In the genomic region with DNA sequence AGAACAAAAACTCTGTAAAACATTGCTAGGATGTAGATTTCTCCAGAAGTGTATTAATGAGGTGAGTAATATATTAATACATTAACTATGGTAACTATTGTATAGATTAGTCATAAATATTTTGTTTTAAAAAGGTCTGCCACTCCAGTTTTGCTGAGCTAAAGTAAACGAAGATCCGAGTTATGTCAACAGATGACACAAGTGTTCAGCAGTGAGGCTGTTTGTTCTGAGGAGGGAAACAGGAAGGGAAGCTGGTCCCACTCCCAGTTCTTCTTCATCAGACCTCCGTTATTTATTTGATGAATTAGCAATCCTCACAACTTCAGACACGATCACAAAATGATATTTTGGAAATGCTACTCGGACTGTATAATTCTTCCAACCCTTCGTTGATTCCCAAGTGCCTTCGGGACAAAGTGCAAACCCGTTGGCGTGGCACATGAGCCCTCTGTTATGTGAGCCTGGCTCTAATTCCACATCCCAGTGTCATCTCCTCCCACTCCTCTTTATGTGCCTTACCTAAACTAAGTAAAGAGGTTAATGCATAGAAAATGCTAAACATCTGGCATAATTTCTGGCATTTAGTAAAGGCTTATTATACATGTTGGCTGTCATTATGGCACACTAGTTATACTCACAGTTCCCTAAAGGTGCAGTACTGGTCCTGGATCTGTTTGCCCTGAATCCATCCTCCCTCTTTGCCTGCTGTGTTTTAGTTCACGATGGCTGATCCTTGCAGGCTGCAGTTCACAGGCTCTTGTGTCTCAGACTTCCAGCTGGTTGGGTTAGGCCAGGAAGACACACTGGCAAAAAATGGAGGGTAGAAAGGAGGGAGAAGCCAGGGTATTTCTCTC, we compare ENCODE assay signal across 17 cellular contexts.
DNase-seq lines count a peak whose midpoint lies in the region; ATAC-seq and TF ChIP-seq lines count a peak whose summit lies in the region.
"Had no signal": no experiment of that assay in that cellular context is flagged by ENCODE, and none has a peak within 500 bp of the region (broad histone marks: within the 10 kb centered on the region; RNA-seq: fewer than 3 reads in every experiment).

No MANE protein-coding gene starts in this region.

- in situ Hi-C loops in transverse colon (cut with MboI; ENCODE audit: low pct_ligation_motif_present in 1 of 4, low pct_unique_long_range_greater_than_20kb in 1 of 4, low sequenced_read_pairs in 3 of 4): no loop called here

- ATAC-seq in RWPE2 (ENCODE audit: low read depth): peak; percentile 59
- ATAC-seq: activated naive CD4-positive, alpha-beta T cell treated with anti-CD3 and anti-CD28 coated beads, Interleukin-2, amount 50 U/mL, for 72 hours; GM23338; left lung; stimulated activated naive CD8-positive, alpha-beta T cell treated with anti-CD3 and anti-CD28 coated beads, Interleukin-15, Interleukin-2, amounts not matched to agents 100 U/mL and 50 U/mL, for 24 hours had no signal

- H3K9me3 ChIP-seq in RWPE2 (ENCODE audit: severe bottlenecking) (no peaks in the 10 kb centered on the region), hepatocyte (ENCODE audit: low read depth) (no peaks in the 10 kb centered on the region), transverse colon (no peaks in the 10 kb centered on the region), Karpas-422 (ENCODE audit: low read length) (no peaks in the 10 kb centered on the region)
- H3K9me3 ChIP-seq: heart left ventricle, left lung had no signal

- H3K36me3 ChIP-seq in RWPE2 (ENCODE audit: low read depth): no peaks in the 10 kb centered on the region
- H3K36me3 ChIP-seq in hepatocyte (replicated peaks; ENCODE audit: insufficient read depth, low read depth): no peaks in the 10 kb centered on the region
- H3K36me3 ChIP-seq in transverse colon: no peaks in the 10 kb centered on the region
- no peaks in the 10 kb centered on the region for H3K36me3 ChIP-seq in Karpas-422 (ENCODE audit: insufficient read depth, low read length)
- H3K36me3 ChIP-seq: heart left ventricle, left lung, neural progenitor cell had no signal

- no peak for TF ChIP-seq POLR2A in transverse colon (IDR thresholded peaks at IDR 0.05)

- intact Hi-C loops in transverse colon (cut with DNase I; ENCODE audit: low total_unique reads): no loop called here

- H3K4me3 ChIP-seq in RWPE2 (ENCODE audit: severe bottlenecking): no peak overlapping the region
- no peak overlapping the region for H3K4me3 ChIP-seq in hepatocyte
- no peak overlapping the region for H3K4me3 ChIP-seq in transverse colon
- H3K4me3 ChIP-seq in Karpas-422 (ENCODE audit: low read length): no peak overlapping the region
- H3K4me3 ChIP-seq: GM23338, heart left ventricle, left lung, neural progenitor cell had no signal

- DNase-seq in NCI-H1092 treated with DMSO at 0.1 percent for 48 hours (lab: John Stamatoyannopoulos, UW) (peak; percentile 17), NCI-H1092 (lab: John Stamatoyannopoulos, UW) (no peak), RWPE2 (ENCODE audit: low spot score) (no peak), hepatocyte (ENCODE audit: low spot score) (no peak), transverse colon (no peak), Karpas-422 (no peak), RPMI8226 (no peak)
- no peak for DNase-seq in activated T-cell treated with anti-CD3 and anti-CD28 coated beads, Interleukin-2, amount 50 U/mL, for 48 hours
- DNase-seq: activated CD8-positive, alpha-beta memory T cell treated with anti-CD3 and anti-CD28 coated beads, Interleukin-2, amount 50 U/mL, for 48 hours; CD4-positive, CD25-positive, alpha-beta regulatory T cell; heart left ventricle; left lung; stimulated activated naive CD8-positive, alpha-beta T cell treated with anti-CD3 and anti-CD28 coated beads, Interleukin-15, Interleukin-2, amounts not matched to agents 100 U/mL and 50 U/mL, for 24 hours had no signal

- TF ChIP-seq EP300 in transverse colon (IDR thresholded peaks at IDR 0.05; ENCODE audit: low read depth): no peak

- no peaks in the 10 kb centered on the region for H4K20me1 ChIP-seq in hepatocyte (ENCODE audit: insufficient read depth, poor library complexity, severe bottlenecking)
- H4K20me1 ChIP-seq in Karpas-422 (ENCODE audit: insufficient read depth, low read depth, low read length): no peaks in the 10 kb centered on the region

- H2AFZ ChIP-seq in hepatocyte: no peak overlapping the region
- no peak overlapping the region for H2AFZ ChIP-seq in Karpas-422 (ENCODE audit: low read length)
- H2AFZ ChIP-seq: GM23338, neural progenitor cell had no signal

- H3K9me2 ChIP-seq in hepatocyte (replicated peaks; ENCODE audit: insufficient read depth) (no peaks in the 10 kb centered on the region), Karpas-422 (replicated peaks; ENCODE audit: insufficient read depth, low read length) (no peaks in the 10 kb centered on the region)

- H3K4me1 ChIP-seq in RWPE2 (ENCODE audit: insufficient read depth, poor library complexity, severe bottlenecking) (peaks cover 18% of the 10 kb centered on the region), hepatocyte (ENCODE audit: insufficient read depth) (peaks cover 25% of the 10 kb centered on the region), transverse colon (peaks cover 0 to 4% (median 0%) of the 10 kb centered on the region in 4 donors), Karpas-422 (ENCODE audit: low read length) (no peaks in the 10 kb centered on the region)
- H3K4me1 ChIP-seq: neural progenitor cell had no signal

- H3K79me2 ChIP-seq in hepatocyte: no peaks in the 10 kb centered on the region
- H3K79me2 ChIP-seq in Karpas-422 (ENCODE audit: low read length): no peaks in the 10 kb centered on the region

- 45% methylated on average over 10 of the region's 10 CpGs for WGBS in hepatocyte (ENCODE audit: low lambda C conversion rate, missing lambda C conversion rate)
- WGBS in transverse colon (ENCODE audit: low coverage in 1 of 2), 2 donors: 44 to 52% methylated on average over 9 to 10 of the region's 10 CpGs

- no peak overlapping the region for H3K9ac ChIP-seq in Karpas-422 (ENCODE audit: low read length)
- H3K9ac ChIP-seq: neural progenitor cell had no signal

- H3K27ac ChIP-seq in RWPE2 (ENCODE audit: poor library complexity, severe bottlenecking): no peak overlapping the region
- peak overlapping the region; percentile 48 for H3K27ac ChIP-seq in hepatocyte
- H3K27ac ChIP-seq in transverse colon: peak overlapping the region in 3 of 4 donors; percentile 36 to 53 (median 38)
- H3K27ac ChIP-seq in Karpas-422 (ENCODE audit: low read length): no peak overlapping the region
- H3K27ac ChIP-seq: 22Rv1, left lung, neural progenitor cell had no signal

- no peak for TF ChIP-seq CTCF in RWPE2 (IDR thresholded peaks at IDR 0.05; ENCODE audit: poor library complexity, severe bottlenecking)
- TF ChIP-seq CTCF in hepatocyte (IDR thresholded peaks at IDR 0.05; ENCODE audit: poor library complexity): no peak
- TF ChIP-seq CTCF in transverse colon (IDR thresholded peaks at IDR 0.05): no peak

- H3K27me3 ChIP-seq in RWPE2 (ENCODE audit: insufficient read depth, poor library complexity, severe bottlenecking): no peaks in the 10 kb centered on the region
- H3K27me3 ChIP-seq in hepatocyte: no peaks in the 10 kb centered on the region
- H3K27me3 ChIP-seq in transverse colon: no peaks in the 10 kb centered on the region
- no peaks in the 10 kb centered on the region; the same call in 1 of the 2 replicates for H3K27me3 ChIP-seq in Karpas-422 (ENCODE audit: low read length)
- H3K27me3 ChIP-seq: heart left ventricle, left lung, neural progenitor cell had no signal

- H3K4me2 ChIP-seq in hepatocyte (peak overlapping the region; percentile 57), Karpas-422 (ENCODE audit: low read depth, low read length, poor library complexity, severe bottlenecking) (no peak overlapping the region)
- H3K4me2 ChIP-seq: GM23338, neural progenitor cell had no signal

Comparison
In these comparisons a context has a peak if more than half of its experiments do, and no peak if none do; other contexts are left out.
1. H3K27ac ChIP-seq: peak in hepatocyte (single experiment) and transverse colon (3 of 4); none in RWPE2 (single experiment) and Karpas-422 (single experiment).